22 cellular contexts compared by ENCODE assay signal in the genomic region with DNA sequence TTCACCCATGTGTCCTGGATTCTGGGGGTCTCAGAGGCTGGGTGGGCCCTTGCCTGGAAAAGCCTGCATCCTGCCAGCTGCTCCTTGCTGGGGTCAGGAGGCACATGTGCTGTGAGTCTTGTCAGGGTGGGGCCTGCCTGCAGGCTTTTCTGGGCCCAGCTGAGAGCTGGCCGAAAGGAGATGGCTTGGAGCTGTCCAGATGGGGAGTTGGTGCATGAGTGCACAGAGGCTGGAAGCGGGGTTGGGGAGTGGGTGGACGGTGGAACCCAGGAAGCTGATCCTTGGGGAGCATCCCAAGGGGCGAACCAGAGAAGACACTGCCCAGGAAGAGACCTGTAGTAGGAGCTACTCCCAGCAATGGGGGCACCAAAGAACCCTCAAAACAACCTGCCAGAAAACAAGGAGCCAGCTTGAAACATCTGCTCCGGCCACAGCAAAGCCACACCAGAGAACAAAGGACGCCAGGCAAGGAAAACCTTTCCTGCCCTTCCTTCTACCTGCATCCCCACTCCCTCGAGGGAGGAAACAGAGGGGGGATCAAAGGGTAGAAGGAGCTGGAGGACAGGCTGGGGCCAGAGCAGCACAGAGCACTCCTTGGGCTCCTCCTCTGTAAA. TPM values are rescaled to one million over a fixed set of nuclear protein-coding genes. Genes with fewer than 3 reads are reported as not detected.
A peak's percentile ranks its signal among the peaks of the same experiment; 100 is the strongest.
DNase-seq lines count a peak whose midpoint lies in the region; FAIRE-seq and TF ChIP-seq lines count a peak whose summit lies in the region.
"Had no signal": no experiment of that assay in that cellular context is flagged by ENCODE, and none has a peak within 500 bp of the region (broad histone marks: within the 10 kb centered on the region; RNA-seq: fewer than 3 reads in every experiment).

No MANE protein-coding gene starts in this region.

- no peaks in the 10 kb centered on the region for H4K20me1 ChIP-seq in BLaER1
- no peaks in the 10 kb centered on the region for H4K20me1 ChIP-seq in OCI-LY3 (ENCODE audit: insufficient read depth, low read length)

- intact Hi-C loops in tibial artery (cut with DNase I; ENCODE audit: low total_unique reads): no loop called here

- H2BK12ac ChIP-seq in neuronal stem cell (ENCODE audit: low read length): peak overlapping the region; percentile 30

- H3K4me1 ChIP-seq in BLaER1: peaks cover 47% of the 10 kb centered on the region
- peaks cover 23% of the 10 kb centered on the region for H3K4me1 ChIP-seq in OCI-LY3 (ENCODE audit: low read length)
- H3K4me1 ChIP-seq in neuronal stem cell (ENCODE audit: control insufficient read depth in 2 of 2, insufficient read depth in 1 of 2, low read depth in 1 of 2, low read length in 2 of 2): peaks cover 4 to 5% of the 10 kb centered on the region in 2 donors
- H3K4me1 ChIP-seq in tibial artery: no peaks in the 10 kb centered on the region
- H3K4me1 ChIP-seq: testis had no signal

- H3K79me2 ChIP-seq in OCI-LY3 (ENCODE audit: low read length): no peaks in the 10 kb centered on the region

- H3K9ac ChIP-seq in BLaER1 (no peak overlapping the region), OCI-LY3 (ENCODE audit: low read length) (no peak overlapping the region), neuronal stem cell (ENCODE audit: low read depth, low read length, poor library complexity) (no peak overlapping the region)

- H2BK15ac ChIP-seq in neuronal stem cell (ENCODE audit: low read length): peak overlapping the region; percentile 51

- TF ChIP-seq CTCF in OCI-LY3 (IDR thresholded peaks at IDR 0.05; ENCODE audit: low read depth, low read length) (no peak), glutamatergic neuron (IDR thresholded peaks at IDR 0.05; ENCODE audit: partially characterized antibody, unreplicated experiment) (no peak), tibial artery (IDR thresholded peaks at IDR 0.05) (no peak)

- H3K4me3 ChIP-seq in BLaER1 (no peak overlapping the region), OCI-LY3 (ENCODE audit: low read length) (no peak overlapping the region), neuronal stem cell (ENCODE audit: low read length in 2 of 2) (no peak overlapping the region), tibial artery (no peak overlapping the region)
- H3K4me3 ChIP-seq: adrenal gland, lung, ovary, testis had no signal

- H2AK5ac ChIP-seq in neuronal stem cell (ENCODE audit: low read depth, low read length): peak overlapping the region; percentile 98

- H4K8ac ChIP-seq in neuronal stem cell (ENCODE audit: low read depth, low read length): no peak overlapping the region

- H3K18ac ChIP-seq in neuronal stem cell (ENCODE audit: low read length): peak overlapping the region; percentile 86

- H3K27me3 ChIP-seq in BLaER1: no peaks in the 10 kb centered on the region
- H3K27me3 ChIP-seq in OCI-LY3 (ENCODE audit: low read depth, low read length): peaks cover 13% of the 10 kb centered on the region
- no peaks in the 10 kb centered on the region for H3K27me3 ChIP-seq in neuronal stem cell (ENCODE audit: control insufficient read depth in 3 of 3, insufficient read depth in 3 of 3, low read depth in 1 of 3, low read length in 3 of 3)
- peaks cover 0 to 16% of the 10 kb centered on the region in 2 donors for H3K27me3 ChIP-seq in tibial artery
- H3K27me3 ChIP-seq: adrenal gland, BE2C, ovary, testis had no signal

- H2BK120ac ChIP-seq in neuronal stem cell (ENCODE audit: low read depth, low read length): no peak overlapping the region

- peaks cover 7% of the 10 kb centered on the region for H3K27me3 Mint-ChIP-seq in glutamatergic neuron (ENCODE audit: unreplicated experiment)
- H3K27me3 Mint-ChIP-seq: activated T-cell treated with anti-CD3 and anti-CD28 coated beads, Interleukin-2, amount 50 U/mL, for 24 hours had no signal

- H3K4me2 ChIP-seq in BLaER1: peak overlapping the region; percentile 49
- peak overlapping the region; percentile 62; the same call in 1 of the 2 replicates for H3K4me2 ChIP-seq in OCI-LY3 (ENCODE audit: low read length)
- H3K4me2 ChIP-seq in neuronal stem cell (ENCODE audit: insufficient read depth, low read length, poor library complexity, severe bottlenecking): no peak overlapping the region

- DNase-seq in glutamatergic neuron: no peak
- no peak for DNase-seq in neuronal stem cell (ENCODE audit: low spot score)
- no peak for DNase-seq in NCI-H2227 treated with DMSO at 0.1 percent for 48 hours (lab: John Stamatoyannopoulos, UW)
- DNase-seq in tibial artery: no peak
- DNase-seq in urothelium cell line (ENCODE audit: low spot score): no peak
- DNase-seq: cerebellar nuclear complex, DMS79 treated with DMSO at 0.1 percent for 48 hours, GDM1, NCI-H2081, NCI-H748 treated with DMSO at 0.1 percent for 48 hours had no signal

- H3K9me3 ChIP-seq in BLaER1: no peaks in the 10 kb centered on the region
- H3K9me3 ChIP-seq in OCI-LY3 (ENCODE audit: insufficient read depth, low read length): no peaks in the 10 kb centered on the region
- H3K9me3 ChIP-seq in neuronal stem cell (replicated peaks in 1 of 2; ENCODE audit: control insufficient read depth in 2 of 2, insufficient read depth in 1 of 2, low read depth in 1 of 2, low read length in 2 of 2): no peaks in the 10 kb centered on the region
- H3K9me3 ChIP-seq in tibial artery: no peaks in the 10 kb centered on the region
- H3K9me3 ChIP-seq: adrenal gland, BE2C, ovary, testis had no signal

- peak overlapping the region; percentile 70 for H3K4ac ChIP-seq in neuronal stem cell (ENCODE audit: low read length)

- H3K36me3 ChIP-seq in BLaER1 (no peaks in the 10 kb centered on the region), OCI-LY3 (replicated peaks; ENCODE audit: low read depth, low read length) (no peaks in the 10 kb centered on the region), neuronal stem cell (replicated peaks in 1 of 2; ENCODE audit: control insufficient read depth in 2 of 2, insufficient read depth in 2 of 2, low read length in 2 of 2) (no peaks in the 10 kb centered on the region), tibial artery (no peaks in the 10 kb centered on the region)
- H3K36me3 ChIP-seq: adrenal gland, BE2C, ovary had no signal

- H3K79me1 ChIP-seq in neuronal stem cell (ENCODE audit: low read depth, low read length): no peaks in the 10 kb centered on the region

- FAIRE-seq in urothelium cell line (lab: Jason Lieb, UNC): no peak
- FAIRE-seq: frontal cortex, TTC549 had no signal

- peak overlapping the region; percentile 65 for H3K4me3 Mint-ChIP-seq in glutamatergic neuron (ENCODE audit: unreplicated experiment)
- H3K4me3 Mint-ChIP-seq: activated T-cell treated with anti-CD3 and anti-CD28 coated beads, Interleukin-2, amount 50 U/mL, for 24 hours; stimulated activated naive CD8-positive, alpha-beta T cell treated with anti-CD3 and anti-CD28 coated beads, Interleukin-15, Interleukin-2, amounts not matched to agents 100 ng/mL and 50 ng/mL, for 24 hours had no signal

- H3K27ac ChIP-seq in BLaER1 (no peak overlapping the region), OCI-LY3 (ENCODE audit: low read length) (no peak overlapping the region), neuronal stem cell (replicated peaks; ENCODE audit: low read length) (no peak overlapping the region), tibial artery (no peak overlapping the region)
- H3K27ac ChIP-seq: adrenal gland, ovary, testis had no signal

- peak overlapping the region; percentile 49 for H3K14ac ChIP-seq in neuronal stem cell (ENCODE audit: low read length)

- H2BK5ac ChIP-seq in neuronal stem cell (ENCODE audit: low read length): no peak overlapping the region

- peaks cover 22% of the 10 kb centered on the region for H3K9me3 Mint-ChIP-seq in glutamatergic neuron (ENCODE audit: unreplicated experiment)
- H3K9me3 Mint-ChIP-seq: activated T-cell treated with anti-CD3 and anti-CD28 coated beads, Interleukin-2, amount 50 U/mL, for 24 hours; nephron; stimulated activated naive CD8-positive, alpha-beta T cell treated with anti-CD3 and anti-CD28 coated beads, Interleukin-15, Interleukin-2, amounts not matched to agents 100 ng/mL and 50 ng/mL, for 24 hours had no signal

- H3K4me1 Mint-ChIP-seq in glutamatergic neuron (ENCODE audit: low read depth, unreplicated experiment): peaks cover 29% of the 10 kb centered on the region

- no CpG with 5 or more reads among the region's 7 CpGs for WGBS in neuronal stem cell (ENCODE audit: extremely low coverage in 2 of 2, insufficient read length in 2 of 2, insufficient replicate concordance in 1 of 2), 2 donors

- no peak overlapping the region for H3K23ac ChIP-seq in neuronal stem cell (ENCODE audit: low read depth, low read length, poor library complexity)

- H3K27ac Mint-ChIP-seq in glutamatergic neuron (ENCODE audit: unreplicated experiment): peak overlapping the region; percentile 90
- H3K27ac Mint-ChIP-seq: activated T-cell treated with anti-CD3 and anti-CD28 coated beads, Interleukin-2, amount 50 U/mL, for 24 hours; stimulated activated naive CD8-positive, alpha-beta T cell treated with anti-CD3 and anti-CD28 coated beads, Interleukin-15, Interleukin-2, amounts not matched to agents 100 ng/mL and 50 ng/mL, for 24 hours had no signal

- 0 out of 2 replicates have a peak overlapping the region, but pooled peaks have one; percentile 8 for H2AFZ ChIP-seq in OCI-LY3 (ENCODE audit: low read depth, low read length)
- H2AFZ ChIP-seq in neuronal stem cell (ENCODE audit: low read length): peak overlapping the region; percentile 6

- no peak overlapping the region for H4K91ac ChIP-seq in neuronal stem cell (ENCODE audit: low read depth, low read length, poor library complexity)

- no peaks in the 10 kb centered on the region for H3K36me3 Mint-ChIP-seq in glutamatergic neuron (ENCODE audit: unreplicated experiment)

RNA-seq across cellular contexts. Expression of gene KCTD17, which starts 8.2 kb away (rescaled TPM):
- total RNA-seq in glutamatergic neuron (ENCODE audit: unreplicated experiment): 137 TPM
- 46.3 TPM for polyA plus RNA-seq in neuronal stem cell (2013, experiment 1 of 2)
- polyA plus RNA-seq in neuronal stem cell (2013, experiment 2 of 2): 47.4 TPM

RNA-seq across cellular contexts. Expression of gene MPST, which starts 23.8 kb away (rescaled TPM):
- total RNA-seq in glutamatergic neuron (ENCODE audit: unreplicated experiment): 58.8 TPM
- 164 TPM for polyA plus RNA-seq in neuronal stem cell (2013, experiment 1 of 2)
- 164 TPM for polyA plus RNA-seq in neuronal stem cell (2013, experiment 2 of 2)

RNA-seq across cellular contexts. Expression of gene TST, which starts 24.1 kb away (rescaled TPM):
- total RNA-seq in glutamatergic neuron (ENCODE audit: unreplicated experiment): 10.4 TPM
- 29.6 TPM for polyA plus RNA-seq in neuronal stem cell (2013, experiment 1 of 2)
- 29.3 TPM for polyA plus RNA-seq in neuronal stem cell (2013, experiment 2 of 2)
